Comparison of ENCODE assay signal across 34 cellular contexts in genomic region chr17:76018340-76018680, GRCh38. TPM values are rescaled to one million over a fixed set of nuclear protein-coding genes. Genes with fewer than 3 reads are reported as not detected.
"Had no signal": no experiment of that assay in that cellular context is flagged by ENCODE, and none has a peak within 500 bp of the region (broad histone marks: within the 10 kb centered on the region; RNA-seq: fewer than 3 reads in every experiment).

No MANE protein-coding gene starts in this region.

- H3K27me3 ChIP-seq: adrenal gland, body of pancreas had no signal

- DNase-seq: activated CD4-positive, alpha-beta memory T cell treated with anti-CD3 and anti-CD28 coated beads for 36 hours; activated CD4-positive, alpha-beta T cell treated with anti-CD3 and anti-CD28 coated beads for 36 hours; activated CD4-positive, alpha-beta T cell treated with anti-CD3 and anti-CD28 coated beads, Interleukin-2, amount 10 ng/mL, durations not matched to agents 24 days and 14 days; activated CD4-positive, CD25-positive, alpha-beta regulatory T cell; activated CD4-positive, CD25-positive, alpha-beta regulatory T cell treated with anti-CD3 and anti-CD28 coated beads, Interleukin-2, amount 50 U/mL, for 72 hours; activated CD8-positive, alpha-beta memory T cell treated with anti-CD3 and anti-CD28 coated beads, Interleukin-2, amount 10 ng/mL, durations not matched to agents 7 days and 5 days; activated CD8-positive, alpha-beta memory T cell treated with anti-CD3 and anti-CD28 coated beads, Interleukin-2, amount 50 U/mL, for 4 hours; activated CD8-positive, alpha-beta T cell treated with anti-CD3 and anti-CD28 coated beads, Interleukin-2, amount 10 ng/mL, durations not matched to agents 7 days and 5 days; activated effector memory CD4-positive, alpha-beta T cell treated with anti-CD3 and anti-CD28 coated beads, Interleukin-2, amount 50 U/mL, for 16 hours; activated naive CD4-positive, alpha-beta T cell treated with anti-CD3 and anti-CD28 coated beads for 36 hours; activated naive CD8-positive, alpha-beta T cell treated with anti-CD3 and anti-CD28 coated beads for 36 hours; activated naive CD8-positive, alpha-beta T cell treated with anti-CD3 and anti-CD28 coated beads, Interleukin-2, amount 50 U/mL, for 24 hours; activated T-cell treated with anti-CD3 and anti-CD28 coated beads, Interleukin-2, amount 50 U/mL, for 1 hour; activated T-cell treated with anti-CD3 and anti-CD28 coated beads, Interleukin-2, amount 50 U/mL, for 48 hours; amygdala; aorta; body of pancreas; caudate nucleus; cortex of kidney; dermis blood vessel endothelial cell; effector CD8-positive, alpha-beta T cell; esophagus squamous epithelium; foreskin melanocyte; heart right ventricle; T-helper 2 cell had no signal

- H3K9me3 ChIP-seq: adrenal gland, body of pancreas, esophagus squamous epithelium, gastroesophageal sphincter, heart right ventricle had no signal

- H3K4me3 ChIP-seq: adrenal gland, body of pancreas, esophagus squamous epithelium, gastroesophageal sphincter, heart right ventricle had no signal

- FAIRE-seq: colon, endometrium, endothelial cell of umbilical vein had no signal

- H3K36me3 ChIP-seq: adrenal gland, gastroesophageal sphincter, heart right ventricle had no signal

- H3K27ac ChIP-seq: adrenal gland, body of pancreas, epithelial cell of prostate, esophagus squamous epithelium, gastroesophageal sphincter, heart right ventricle had no signal

- ATAC-seq: activated CD4-positive, alpha-beta T cell treated with anti-CD3 and anti-CD28 coated beads for 36 hours; activated CD8-positive, alpha-beta memory T cell treated with anti-CD3 and anti-CD28 coated beads, Interleukin-2, amount 10 ng/mL, durations not matched to agents 7 days and 5 days; activated CD8-positive, alpha-beta T cell treated with anti-CD3 and anti-CD28 coated beads, Interleukin-2, amount 10 ng/mL, durations not matched to agents 7 days and 5 days; activated naive CD8-positive, alpha-beta T cell treated with anti-CD3 and anti-CD28 coated beads, Interleukin-2, amount 50 U/mL, for 24 hours; body of pancreas; gastroesophageal sphincter; heart right ventricle had no signal

RNA-seq across cellular contexts. Expression of gene EVPL, which starts 8.8 kb away (rescaled TPM):
- total RNA-seq: activated T-helper 2 cell treated with anti-CD3 and anti-CD28 coated beads, Interferon-gamma antibody, Interleukin-2, Interleukin-4, amounts not matched to agents 10 μg/mL and 5 μg/mL and 100 μg/mL, durations not matched to agents 14 hours and 24 hours and 36 hours; chondrocyte; endothelial cell of umbilical vein; fibroblast of lung had no signal
- polyA plus RNA-seq: endothelial cell of umbilical vein, fibroblast of lung had no signal
